Comparison of ENCODE assay signal across 8 cellular contexts in the genomic region with DNA sequence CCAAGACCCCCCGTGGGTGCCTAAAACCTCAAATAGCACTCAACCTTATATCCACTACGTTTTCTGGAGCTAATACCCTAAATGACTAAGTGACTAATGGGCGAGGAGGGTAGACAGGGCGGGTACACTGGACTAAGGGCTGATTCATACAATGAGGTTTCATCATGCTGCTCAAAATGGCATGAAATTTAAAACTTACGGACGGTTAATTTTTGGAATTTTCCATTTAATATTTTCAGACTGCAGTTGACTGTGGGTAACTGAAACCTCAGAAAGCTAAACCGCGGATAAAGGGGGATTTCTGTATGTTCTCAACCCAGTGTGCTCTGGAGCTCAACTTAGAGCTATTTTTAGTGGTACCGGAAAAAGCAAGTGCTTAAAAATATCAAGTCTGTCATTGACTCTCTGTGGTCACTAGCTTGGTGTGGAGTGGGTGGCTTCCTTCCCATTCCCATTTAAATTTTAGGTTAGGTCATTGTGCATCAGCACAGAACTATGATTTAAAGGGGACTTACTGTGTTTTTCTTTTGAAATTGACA.
DNase-seq lines count a peak whose midpoint lies in the region; ATAC-seq, FAIRE-seq and TF ChIP-seq lines count a peak whose summit lies in the region.

No MANE protein-coding gene starts in this region.

- H3K9me3 ChIP-seq in trophoblast cell (ENCODE audit: insufficient read depth, low read depth, low read length): no peaks in the 10 kb centered on the region
- no peaks in the 10 kb centered on the region for H3K9me3 ChIP-seq in esophagus muscularis mucosa

- no peak overlapping the region for H2BK12ac ChIP-seq in trophoblast cell (ENCODE audit: low read length)

- H2AFZ ChIP-seq in trophoblast cell (ENCODE audit: insufficient read depth, low read length, poor library complexity): no peak overlapping the region

- no peak overlapping the region for H4K12ac ChIP-seq in trophoblast cell (ENCODE audit: low read depth, low read length)

- no peak overlapping the region for H2AK5ac ChIP-seq in trophoblast cell (ENCODE audit: low read length)

- no CpG with 5 or more reads among the region's 9 CpGs for WGBS in trophoblast cell (ENCODE audit: extremely low coverage, insufficient coverage, insufficient read length)
- WGBS in esophagus muscularis mucosa: 64% methylated on average over 9 of the region's 9 CpGs

- no peak overlapping the region for H2BK120ac ChIP-seq in trophoblast cell (ENCODE audit: insufficient read depth, low read length, poor library complexity)

- H3K4me3 ChIP-seq in astrocyte of the spinal cord (ENCODE audit: low read depth, low read length) (peak overlapping the region; percentile 9), trophoblast cell (ENCODE audit: low read depth, low read length) (no peak overlapping the region), esophagus muscularis mucosa (peak overlapping the region in 1 of 4 donors; percentile 27)

- in situ Hi-C loops in astrocyte of the spinal cord (cut with HindIII; ENCODE audit: low sequenced_read_pairs): no loop called here

- H3K4me2 ChIP-seq in trophoblast cell (ENCODE audit: low read length): no peak overlapping the region

- H3K79me2 ChIP-seq in trophoblast cell (ENCODE audit: control insufficient read depth, insufficient read depth, low read length, poor library complexity): no peaks in the 10 kb centered on the region

- H3K27ac ChIP-seq in trophoblast cell (ENCODE audit: low read depth, low read length): no peak overlapping the region
- no peak overlapping the region for H3K27ac ChIP-seq in esophagus muscularis mucosa (replicated peaks in 1 of 4)

- no peak overlapping the region for H3K4ac ChIP-seq in trophoblast cell (ENCODE audit: low read depth, low read length)

- no peak overlapping the region for H4K8ac ChIP-seq in trophoblast cell (ENCODE audit: low read depth, low read length)

- H3K4me1 ChIP-seq in trophoblast cell (ENCODE audit: control insufficient read depth in 1 of 2, insufficient read depth in 2 of 2, low read length in 2 of 2): peaks cover 0 to 3% of the 10 kb centered on the region in 2 experiments
- H3K4me1 ChIP-seq in esophagus muscularis mucosa: peaks cover 0 to 15% (median 0%) of the 10 kb centered on the region in 4 donors

- DNase-seq in stimulated activated naive CD4-positive, alpha-beta T cell treated with Interleukin-2 at 50 U/mL for 16 hours (lab: John Stamatoyannopoulos, UW): peak; percentile 0
- no peak for DNase-seq in stimulated activated naive CD4-positive, alpha-beta T cell (lab: John Stamatoyannopoulos, UW)
- DNase-seq in astrocyte of the spinal cord (ENCODE audit: low read depth, low spot score): peak; percentile 97
- DNase-seq in trophoblast cell: peak; percentile 39 to 72
- no peak for DNase-seq in T-helper 9 cell
- no peak for DNase-seq in D721Med (ENCODE audit: insufficient read length, low spot score)
- no peak for DNase-seq in esophagus muscularis mucosa (ENCODE audit: extremely low spot score)

- no peak overlapping the region for H3K14ac ChIP-seq in trophoblast cell (ENCODE audit: low read length)

- ATAC-seq in HG03342 (IDR thresholded peaks at IDR 0.05; ENCODE audit: unreplicated experiment): peak; percentile 53

- H3K79me1 ChIP-seq in trophoblast cell (ENCODE audit: low read length): peaks cover 2% of the 10 kb centered on the region

- H3K18ac ChIP-seq in trophoblast cell (ENCODE audit: low read length): no peak overlapping the region

- intact Hi-C loops in esophagus muscularis mucosa (cut with DNase I): no loop called here

- FAIRE-seq in D721Med (lab: Jason Lieb, UNC): no peak

- H3K27me3 ChIP-seq in trophoblast cell (ENCODE audit: insufficient read depth, low read length): no peaks in the 10 kb centered on the region
- no peaks in the 10 kb centered on the region for H3K27me3 ChIP-seq in esophagus muscularis mucosa

- no peak overlapping the region for H2BK5ac ChIP-seq in trophoblast cell (ENCODE audit: low read depth, low read length, poor library complexity)

- H3K36me3 ChIP-seq in trophoblast cell (ENCODE audit: control insufficient read depth in 1 of 2, insufficient read depth in 2 of 2, low read length in 2 of 2): no peaks in the 10 kb centered on the region
- no peaks in the 10 kb centered on the region for H3K36me3 ChIP-seq in esophagus muscularis mucosa

- TF ChIP-seq CTCF in astrocyte of the spinal cord (IDR thresholded peaks at IDR 0.05; ENCODE audit: low read depth, low read length) (no peak), D721Med (IDR thresholded peaks at IDR 0.05; ENCODE audit: insufficient read depth, missing control alignments) (no peak), esophagus muscularis mucosa (IDR thresholded peaks at IDR 0.05) (no peak)

- H3K23ac ChIP-seq in trophoblast cell (ENCODE audit: low read length): no peak overlapping the region

- no peak overlapping the region for H3K9ac ChIP-seq in trophoblast cell (ENCODE audit: low read length)

- no peak for TF ChIP-seq POLR2A in esophagus muscularis mucosa (IDR thresholded peaks at IDR 0.05; ENCODE audit: low read depth)

- no peak overlapping the region for H4K91ac ChIP-seq in trophoblast cell (ENCODE audit: low read depth, low read length)

- no peak for TF ChIP-seq EP300 in esophagus muscularis mucosa (IDR thresholded peaks at IDR 0.05)

Comparison
In these comparisons a context has a peak if more than half of its experiments do, and no peak if none do; other contexts are left out.
1. DNase-seq: peak in stimulated activated naive CD4-positive, alpha-beta T cell treated with Interleukin-2 at 50 U/mL for 16 hours (single experiment), astrocyte of the spinal cord (single experiment) and trophoblast cell (2 of 2); none in stimulated activated naive CD4-positive, alpha-beta T cell (0 of 6), T-helper 9 cell (single experiment), D721Med (single experiment) and esophagus muscularis mucosa (single experiment).